ENCODE assay signal across 7 cellular contexts in genomic region chr12:40577834-40578233, GRCh38.
"Had no signal": no experiment of that assay in that cellular context is flagged by ENCODE, and none has a peak within 500 bp of the region (broad histone marks: within the 10 kb centered on the region; RNA-seq: fewer than 3 reads in every experiment).

No MANE protein-coding gene starts in this region.

- DNase-seq: GDM1, GF-D8 had no signal

- H3K4me3 ChIP-seq: GM12878 had no signal

- FAIRE-seq: G401.6, GM12878, GM12891, GM18507, GM19239 had no signal

- ATAC-seq: GM12878 had no signal
